In genomic region chr1:162822391-162823200, GRCh38 we compare ENCODE assay signal across 8 cellular contexts. TPM values are rescaled to one million over a fixed set of nuclear protein-coding genes. Genes with fewer than 3 reads are reported as not detected.
DNase-seq lines count a peak whose midpoint lies in the region; ATAC-seq and TF ChIP-seq lines count a peak whose summit lies in the region.

No MANE protein-coding gene starts in this region.

- CTCF ChIA-PET in HEK293 (lab: Yijun Ruan, JAX), result interaction anchor here (0.6 to 1.1 kb wide), 4 partner anchors 247 to 1902 kb away, joined by 3 to 4 read pairs (median 4); partner anchors contain the start of gene RGS4
- CTCF ChIA-PET in naive thymus-derived CD4-positive, alpha-beta T cell (lab: Charles Lee), result no interaction called here

- no peaks in the 10 kb centered on the region for H3K36me3 ChIP-seq in HEK293 (ENCODE audit: control insufficient read depth in 2 of 2, insufficient read depth in 1 of 2, low read length in 2 of 2)
- no peaks in the 10 kb centered on the region for H3K36me3 ChIP-seq in esophagus squamous epithelium
- H3K36me3 ChIP-seq in naive thymus-derived CD4-positive, alpha-beta T cell (ENCODE audit: control insufficient read depth in 2 of 3, insufficient read depth in 3 of 3, low read length in 3 of 3), result no peaks in the 10 kb centered on the region
- H3K36me3 ChIP-seq in spleen, result no peaks in the 10 kb centered on the region

- H3K4me3 ChIP-seq in HEK293 (ENCODE audit: low read depth, low read length), result peak overlapping the region; percentile 40
- peak overlapping the region; percentile 18 to 64 (median 33) for H3K4me3 ChIP-seq in esophagus squamous epithelium
- H3K4me3 ChIP-seq in naive thymus-derived CD4-positive, alpha-beta T cell (ENCODE audit: low read length), result peak overlapping the region; percentile 3
- peak overlapping the region in 3 of 8 donors; percentile 10 to 50 (median 24) for H3K4me3 ChIP-seq in spleen

- peaks cover 6 to 19% (median 12%) of the 10 kb centered on the region in 7 donors for H3K4me1 Mint-ChIP-seq in naive thymus-derived CD4-positive, alpha-beta T cell

- H3K27me3 Mint-ChIP-seq in naive thymus-derived CD4-positive, alpha-beta T cell, result peaks cover 43 to 54% (median 46%) of the 10 kb centered on the region in 5 donors

- peaks cover 0 to 4% (median 0%) of the 10 kb centered on the region in 11 donors for H3K9me3 Mint-ChIP-seq in naive thymus-derived CD4-positive, alpha-beta T cell

- intact Hi-C loops in esophagus squamous epithelium (cut with DNase I), result no loop called here
- intact Hi-C loops in naive thymus-derived CD4-positive, alpha-beta T cell (cut with micrococcal nuclease), result loop anchor here in 1 of 2 donors (10.0 kb wide), 1 partner anchor 62 kb away; no protein-coding TSS in a partner anchor
- intact Hi-C loops in spleen (cut with DNase I; ENCODE audit: low total_unique reads), result no loop called here

- H3K27ac ChIP-seq in HEK293 (ENCODE audit: extremely low read depth, low read depth, low read length) (no peak overlapping the region; the same call in 1 of the 2 replicates), esophagus squamous epithelium (no peak overlapping the region), spleen (peak overlapping the region in 1 of 8 donors; percentile 40)
- H3K27ac ChIP-seq in naive thymus-derived CD4-positive, alpha-beta T cell (ENCODE audit: low read depth, low read length), result no peak overlapping the region

- POLR2A ChIA-PET in HEK293 (lab: Yijun Ruan, JAX), result interaction anchor here (0.5 to 0.7 kb wide), 2 partner anchors 126 to 491 kb away, joined by 3 read pairs; no protein-coding TSS in a partner anchor
- POLR2A ChIA-PET in naive thymus-derived CD4-positive, alpha-beta T cell (lab: Charles Lee), result no interaction called here

- 13 to 15% methylated on average over 11 to 17 of the region's 44 CpGs for WGBS in esophagus squamous epithelium, 2 donors
- 7 to 9% (median 8%) methylated on average over 29 to 44 of the region's 44 CpGs for WGBS in spleen, 5 donors

- ATAC-seq in naive thymus-derived CD4-positive, alpha-beta T cell, result peak; percentile 45

- H3K4me1 ChIP-seq in HEK293 (ENCODE audit: control insufficient read depth, insufficient read depth, low read length), result peaks cover 4% of the 10 kb centered on the region; the same call in 1 of the 2 replicates
- H3K4me1 ChIP-seq in esophagus squamous epithelium, result peaks cover 5 to 14% (median 6%) of the 10 kb centered on the region in 3 donors
- H3K4me1 ChIP-seq in naive thymus-derived CD4-positive, alpha-beta T cell (ENCODE audit: control insufficient read depth in 2 of 2, insufficient read depth in 2 of 2, low read length in 2 of 2), result peaks cover 5 to 9% of the 10 kb centered on the region in 2 donors
- H3K4me1 ChIP-seq in spleen, result peaks cover 3 to 13% (median 9%) of the 10 kb centered on the region in 6 donors

- H3K27ac Mint-ChIP-seq in naive thymus-derived CD4-positive, alpha-beta T cell, result no peak overlapping the region

- no peak for TF ChIP-seq POLR2A in esophagus squamous epithelium (IDR thresholded peaks at IDR 0.05)
- no peak for TF ChIP-seq POLR2A in erythroblast (IDR thresholded peaks at IDR 0.05; ENCODE audit: low read length)
- TF ChIP-seq POLR2A in spleen (IDR thresholded peaks at IDR 0.05), result no peak

- H3K36me3 Mint-ChIP-seq in naive thymus-derived CD4-positive, alpha-beta T cell, result peaks cover 1 to 9% (median 4%) of the 10 kb centered on the region in 5 donors

- peaks cover 0 to 19% (median 0%) of the 10 kb centered on the region in 4 donors for H3K27me3 ChIP-seq in esophagus squamous epithelium
- peaks cover 0 to 12% of the 10 kb centered on the region in 2 donors for H3K27me3 ChIP-seq in naive thymus-derived CD4-positive, alpha-beta T cell (ENCODE audit: control insufficient read depth in 2 of 2, insufficient read depth in 2 of 2, low read length in 2 of 2)
- H3K27me3 ChIP-seq in spleen (replicated peaks in 1 of 7), result peaks cover 0 to 37% (median 13%) of the 10 kb centered on the region in 7 donors

- DNase-seq in AG08396 (ENCODE audit: low spot score) (peak; percentile 45), SW480 (ENCODE audit: low spot score) (peak; percentile 43), esophagus squamous epithelium (lab: John Stamatoyannopoulos, UW) (no peak), erythroblast (lab: John Stamatoyannopoulos, UW) (no peak), spleen (no peak), T-helper 9 cell (no peak)
- DNase-seq in naive thymus-derived CD4-positive, alpha-beta T cell, result peak in 1 of 9 donors; percentile 0

- peak overlapping the region in 9 of 10 donors; percentile 17 to 69 (median 57) for H3K4me3 Mint-ChIP-seq in naive thymus-derived CD4-positive, alpha-beta T cell

- peak; percentile 91 for TF ChIP-seq CTCF in HEK293 (tag by site-specific recombination; IDR thresholded peaks at IDR 0.05)
- TF ChIP-seq CTCF in esophagus squamous epithelium (IDR thresholded peaks at IDR 0.05), result no peak
- TF ChIP-seq CTCF in spleen (IDR thresholded peaks at IDR 0.05 in 8 of 11, conservative IDR thresholded peaks at IDR 0.05 in 3 of 11), result no peak

- H3K9me3 ChIP-seq in HEK293 (ENCODE audit: control insufficient read depth, insufficient read depth, low read depth, low read length), result no peaks in the 10 kb centered on the region
- no peaks in the 10 kb centered on the region for H3K9me3 ChIP-seq in esophagus squamous epithelium
- no peaks in the 10 kb centered on the region for H3K9me3 ChIP-seq in naive thymus-derived CD4-positive, alpha-beta T cell (ENCODE audit: control insufficient read depth in 2 of 3, low read length in 3 of 3)
- no peaks in the 10 kb centered on the region for H3K9me3 ChIP-seq in spleen

TF ChIP-seq in HEK293, 187 proteins besides CTCF, POLR2A, EP300 and RAD21 (continues in another document):
- TF ChIP-seq ZNF174 (tag by site-specific recombination; IDR thresholded peaks at IDR 0.05) (no peak), ZNF449 (tag by site-specific recombination; IDR thresholded peaks at IDR 0.05) (peak; percentile 87), ZNF175 (tag by site-specific recombination; IDR thresholded peaks at IDR 0.05) (no peak), ZNF10 (tag by site-specific recombination; IDR thresholded peaks at IDR 0.05) (no peak), ZNF580 (tag by site-specific recombination; IDR thresholded peaks at IDR 0.05) (no peak), GLIS2 (tag by site-specific recombination; IDR thresholded peaks at IDR 0.05) (peak; percentile 94), SP7 (tag by site-specific recombination; IDR thresholded peaks at IDR 0.05) (peak; percentile 28; the same call in 1 of the 2 replicates), ZNF660 (tag by site-specific recombination; IDR thresholded peaks at IDR 0.05) (peak; percentile 14; the same call in 1 of the 2 replicates), ZFP69B (tag by site-specific recombination; IDR thresholded peaks at IDR 0.05) (peak; percentile 93), KLF7 (tag by site-specific recombination; IDR thresholded peaks at IDR 0.05; ENCODE audit: borderline replicate concordance) (peak; percentile 61; the same call in 1 of the 2 replicates), PATZ1 (tag by site-specific recombination; IDR thresholded peaks at IDR 0.05) (peak; percentile 72), GLIS1 (tag by site-specific recombination; IDR thresholded peaks at IDR 0.05) (peak; percentile 78), SCRT2 (tag by site-specific recombination; IDR thresholded peaks at IDR 0.05) (peak; percentile 96)

RNA-seq across cellular contexts. Expression of gene HSD17B7, which starts 32.1 kb away (rescaled TPM):
- total RNA-seq in esophagus squamous epithelium, result 10 to 100 TPM; 15.7 to 28.4 (median 21.6) TPM
- total RNA-seq in naive thymus-derived CD4-positive, alpha-beta T cell, result 10 to 100 TPM; 19.3 to 34.1 (median 23.5) TPM
- polyA plus RNA-seq in naive thymus-derived CD4-positive, alpha-beta T cell, result 10 to 100 TPM; 19.8 to 29.0 TPM
- total RNA-seq in spleen, result 10 to 100 TPM; 16.1 to 25.6 (median 20.7) TPM
- polyA plus RNA-seq in spleen, result 10 to 100 TPM in 2 of 3 donors, 1 to 10 TPM in 1; 9.6 to 15.3 (median 11.4) TPM

RNA-seq across cellular contexts. Expression of gene CCDC190, which starts 38.4 kb away (rescaled TPM):
- total RNA-seq in esophagus squamous epithelium, result 1 to 10 TPM; 1.5 to 4.8 (median 2.3) TPM
- total RNA-seq in naive thymus-derived CD4-positive, alpha-beta T cell, result not detected
- polyA plus RNA-seq in naive thymus-derived CD4-positive, alpha-beta T cell, result not detected
- not detected for total RNA-seq in spleen
- polyA plus RNA-seq in spleen, result not detected

Comparison
In these comparisons a context has a peak if more than half of its experiments do, and no peak if none do; other contexts are left out.
1. DNase-seq: peak in AG08396 (single experiment) and SW480 (single experiment); none in esophagus squamous epithelium (single experiment), erythroblast (0 of 2), spleen (single experiment) and T-helper 9 cell (single experiment).